1 cellular context compared by ENCODE assay signal in genomic region chr2:112584134-112584890, GRCh38.
TF ChIP-seq lines count a peak whose summit lies in the region.

A gene with protein sequence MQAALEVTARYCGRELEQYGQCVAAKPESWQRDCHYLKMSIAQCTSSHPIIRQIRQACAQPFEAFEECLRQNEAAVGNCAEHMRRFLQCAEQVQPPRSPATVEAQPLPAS (plus strand): TSS chr2:112584609. CDS start chr2:112584648, 39 bp downstream.

TF ChIP-seq in GM12878, 131 proteins besides CTCF, POLR2A, EP300 and RAD21 (continued from another document):
- TF ChIP-seq REST (IDR thresholded peaks at IDR 0.05; ENCODE audit: low read depth, low read length), result no peak
- TF ChIP-seq USF2 (IDR thresholded peaks at IDR 0.05; ENCODE audit: borderline replicate concordance, low read depth, low read length), result no peak
